ENCODE assay signal across 8 cellular contexts in genomic region chr3:12758025-12758830, GRCh38. TPM values are rescaled to one million over a fixed set of nuclear protein-coding genes. Genes with fewer than 3 reads are reported as not detected.
DNase-seq lines count a peak whose midpoint lies in the region; ATAC-seq and TF ChIP-seq lines count a peak whose summit lies in the region.

No MANE protein-coding gene starts in this region.

- H3K4me3 ChIP-seq in Panc1 (ENCODE audit: low read depth in 2 of 2, low read length in 2 of 2) = no peak overlapping the region
- no peak overlapping the region for H3K4me3 ChIP-seq in cardiac muscle cell

- H3K9me3 ChIP-seq in Panc1 (ENCODE audit: control insufficient read depth, insufficient read depth, low read depth, low read length) (no peaks in the 10 kb centered on the region), cardiac muscle cell (ENCODE audit: low read depth) (no peaks in the 10 kb centered on the region)
- H3K9me3 ChIP-seq in CD4-positive, alpha-beta T cell (ENCODE audit: control insufficient read depth, low read length) = no peaks in the 10 kb centered on the region

- H3K36me3 ChIP-seq in Panc1 (ENCODE audit: control insufficient read depth, insufficient read depth, low read length) = no peaks in the 10 kb centered on the region
- no peaks in the 10 kb centered on the region for H3K36me3 ChIP-seq in cardiac muscle cell

- no peak overlapping the region for H3K27ac Mint-ChIP-seq in CD4-positive, alpha-beta T cell
- no peak overlapping the region for H3K27ac Mint-ChIP-seq in activated T-cell treated with anti-CD3 and anti-CD28 coated beads, Interleukin-2, amount 50 U/mL, for 72 hours

- H3K27ac ChIP-seq in Panc1 (ENCODE audit: low read length) = peak overlapping the region; percentile 31; the same call in 1 of the 2 replicates
- H3K27ac ChIP-seq in cardiac muscle cell = peak overlapping the region; percentile 92
- H3K27ac ChIP-seq in CD4-positive, alpha-beta T cell (ENCODE audit: low read depth, low read length) = no peak overlapping the region

- H3K27me3 Mint-ChIP-seq in CD4-positive, alpha-beta T cell = no peaks in the 10 kb centered on the region
- H3K27me3 Mint-ChIP-seq in activated T-cell treated with anti-CD3 and anti-CD28 coated beads, Interleukin-2, amount 50 U/mL, for 72 hours (ENCODE audit: low read depth) = no peaks in the 10 kb centered on the region

- intact Hi-C loops in Panc1 (cut with micrococcal nuclease; ENCODE audit: unreplicated experiment) = no loop called here
- intact Hi-C loops in CD4-positive, alpha-beta T cell (cut with DNase I, micrococcal nuclease) = no loop called here

- no peak for DNase-seq in Panc1 (ENCODE audit: low read depth, low spot score)
- DNase-seq in cardiac muscle cell (ENCODE audit: low read depth in 1 of 2, low spot score in 1 of 2) = peak; percentile 45 to 81
- peak; percentile 72 for DNase-seq in smooth muscle cell of the brain vasculature (ENCODE audit: low read depth, low spot score)
- no peak for DNase-seq in CD4-positive, alpha-beta T cell
- DNase-seq in activated T-cell treated with anti-CD3 and anti-CD28 coated beads, Interleukin-2, amount 50 U/mL, for 72 hours = no peak
- no peak for DNase-seq in activated T-cell treated with anti-CD3 and anti-CD28 coated beads, Interleukin-2, amount 50 U/mL, for 1 hour
- no peak for DNase-seq in AML-193 (lab: John Stamatoyannopoulos, UW)

- ATAC-seq in GM18498 (IDR thresholded peaks at IDR 0.05; ENCODE audit: unreplicated experiment) (peak; percentile 48), Panc1 (no peak; the same call in 1 of the 2 replicates)
- no peak for ATAC-seq in CD4-positive, alpha-beta T cell (ENCODE audit: poor library complexity)
- no peak for ATAC-seq in activated T-cell treated with anti-CD3 and anti-CD28 coated beads, Interleukin-2, amount 50 U/mL, for 72 hours (replicated peaks in 1 of 2)

- no peaks in the 10 kb centered on the region for H3K36me3 Mint-ChIP-seq in CD4-positive, alpha-beta T cell (ENCODE audit: low read depth)
- H3K36me3 Mint-ChIP-seq in activated T-cell treated with anti-CD3 and anti-CD28 coated beads, Interleukin-2, amount 50 U/mL, for 72 hours (ENCODE audit: insufficient read depth in 2 of 2) = no peaks in the 10 kb centered on the region

- POLR2A ChIA-PET in Panc1 (lab: Charles Lee) = no interaction called here
- POLR2A ChIA-PET in CD4-positive, alpha-beta T cell (lab: Charles Lee) = no interaction called here

- in situ Hi-C loops in Panc1 (cut with HindIII; ENCODE audit: low pct_unique_long_range_greater_than_20kb, low sequenced_read_pairs) = no loop called here

- H3K4me1 Mint-ChIP-seq in CD4-positive, alpha-beta T cell (ENCODE audit: low read depth) = peaks cover 4% of the 10 kb centered on the region
- H3K4me1 Mint-ChIP-seq in activated T-cell treated with anti-CD3 and anti-CD28 coated beads, Interleukin-2, amount 50 U/mL, for 72 hours (ENCODE audit: low read depth) = no peaks in the 10 kb centered on the region

- H3K27me3 ChIP-seq in Panc1 (ENCODE audit: control insufficient read depth, insufficient read depth, low read length) (no peaks in the 10 kb centered on the region), cardiac muscle cell (no peaks in the 10 kb centered on the region)
- H3K27me3 ChIP-seq in CD4-positive, alpha-beta T cell (ENCODE audit: control insufficient read depth, insufficient read depth, low read length) = no peaks in the 10 kb centered on the region

- no peak overlapping the region for H3K4me3 Mint-ChIP-seq in CD4-positive, alpha-beta T cell
- H3K4me3 Mint-ChIP-seq in activated T-cell treated with anti-CD3 and anti-CD28 coated beads, Interleukin-2, amount 50 U/mL, for 72 hours = no peak overlapping the region

- BruUV-seq in Panc1 (replicated peaks; lab: Mats Ljungman, UMichigan) = no TSS peak

- CTCF ChIA-PET in Panc1 (lab: Charles Lee) = no interaction called here
- CTCF ChIA-PET in CD4-positive, alpha-beta T cell (lab: Charles Lee) = no interaction called here

- peaks cover 16% of the 10 kb centered on the region for H3K4me1 ChIP-seq in Panc1 (ENCODE audit: control insufficient read depth, insufficient read depth, low read length)
- peaks cover 38% of the 10 kb centered on the region for H3K4me1 ChIP-seq in cardiac muscle cell (ENCODE audit: low read depth)

- no peaks in the 10 kb centered on the region for H3K9me3 Mint-ChIP-seq in CD4-positive, alpha-beta T cell
- no peaks in the 10 kb centered on the region for H3K9me3 Mint-ChIP-seq in activated T-cell treated with anti-CD3 and anti-CD28 coated beads, Interleukin-2, amount 50 U/mL, for 72 hours

- TF ChIP-seq CTCF in Panc1 (IDR thresholded peaks at IDR 0.05) = no peak
- no peak for TF ChIP-seq CTCF in cardiac muscle cell (IDR thresholded peaks at IDR 0.05; ENCODE audit: low read depth, low read length)
- no peak for TF ChIP-seq CTCF in CD4-positive, alpha-beta T cell (IDR thresholded peaks at IDR 0.05)

RNA-seq across cellular contexts. Expression of gene TMEM40, which starts 0.8 kb away (rescaled TPM):
- total RNA-seq in Panc1 (2021; ENCODE audit: unreplicated experiment) (1.3 TPM), cardiac muscle cell (0.25 and 4.0 TPM in 2 replicates)
- 0.35 TPM for polyA plus RNA-seq in Panc1 (2012; ENCODE audit: insufficient read length)
- 4.8 and 5.2 TPM in 2 replicates for polyA plus RNA-seq in cardiac muscle cell
- total RNA-seq in CD4-positive, alpha-beta T cell = not detected
- total RNA-seq in activated T-cell treated with anti-CD3 and anti-CD28 coated beads, Interleukin-2, amount 50 U/mL, for 72 hours = not detected

RNA-seq across cellular contexts. Expression of gene CAND2, which starts 38.3 kb away (rescaled TPM):
- 0.13 TPM for total RNA-seq in Panc1 (2021; ENCODE audit: unreplicated experiment)
- 0.30 TPM for polyA plus RNA-seq in Panc1 (2012; ENCODE audit: insufficient read length)
- total RNA-seq in cardiac muscle cell = 50.6 and 80.3 TPM in 2 replicates
- polyA plus RNA-seq in cardiac muscle cell = 35.2 and 44.7 TPM in 2 replicates
- total RNA-seq in CD4-positive, alpha-beta T cell = 1 to 10 TPM; 3.5 to 6.0 TPM
- total RNA-seq in activated T-cell treated with anti-CD3 and anti-CD28 coated beads, Interleukin-2, amount 50 U/mL, for 72 hours = 1 to 10 TPM; 1.2 to 1.8 TPM

Comparison
In these comparisons a context has a peak if more than half of its experiments do, and no peak if none do; other contexts are left out.
1. DNase-seq: peak in cardiac muscle cell (2 of 2) and smooth muscle cell of the brain vasculature (single experiment); none in Panc1 (single experiment), CD4-positive, alpha-beta T cell (0 of 10), activated T-cell treated with anti-CD3 and anti-CD28 coated beads, Interleukin-2, amount 50 U/mL, for 72 hours (0 of 2), activated T-cell treated with anti-CD3 and anti-CD28 coated beads, Interleukin-2, amount 50 U/mL, for 1 hour (single experiment) and AML-193 (0 of 2).